8 cellular contexts compared by ENCODE assay signal in genomic region chr11:61701298-61701993, GRCh38. TPM values are rescaled to one million over a fixed set of nuclear protein-coding genes. Genes with fewer than 3 reads are reported as not detected.
A peak's percentile ranks its signal among the peaks of the same experiment; 100 is the strongest.
DNase-seq lines count a peak whose midpoint lies in the region; ATAC-seq, FAIRE-seq and TF ChIP-seq lines count a peak whose summit lies in the region.
"Had no signal": no experiment of that assay in that cellular context is flagged by ENCODE, and none has a peak within 500 bp of the region (broad histone marks: within the 10 kb centered on the region; RNA-seq: fewer than 3 reads in every experiment).

No MANE protein-coding gene starts in this region.

- peak; percentile 24 for FAIRE-seq in endothelial cell of umbilical vein (lab: Jason Lieb, UNC)

- no peaks in the 10 kb centered on the region for H3K79me2 ChIP-seq in endothelial cell of umbilical vein (ENCODE audit: control insufficient read depth, insufficient read depth, low read length)

- no peak overlapping the region for H3K27ac ChIP-seq in endothelial cell of umbilical vein (ENCODE audit: insufficient read depth, low read depth, low read length)
- H3K27ac ChIP-seq in psoas muscle: peak overlapping the region; percentile 87
- peak overlapping the region in 1 of 5 donors; percentile 10 for H3K27ac ChIP-seq in adrenal gland
- H3K27ac ChIP-seq: neutrophil had no signal

- no peaks in the 10 kb centered on the region for H3K9me1 ChIP-seq in endothelial cell of umbilical vein (replicated peaks; ENCODE audit: control insufficient read depth, extremely low read depth, insufficient read depth, low read length)

- H3K27me3 ChIP-seq in endothelial cell of umbilical vein (ENCODE audit: control insufficient read depth in 2 of 2, insufficient read depth in 2 of 2, low read length in 2 of 2) (no peaks in the 10 kb centered on the region), psoas muscle (ENCODE audit: insufficient read depth in 3 of 3, low read length in 2 of 3) (no peaks in the 10 kb centered on the region), adrenal gland (no peaks in the 10 kb centered on the region)

- WGBS in psoas muscle, 3 donors: 63 to 72% (median 65%) methylated on average over 16 of the region's 16 CpGs
- WGBS in adrenal gland, 4 donors: 66 to 95% (median 74%) methylated on average over 6 to 16 of the region's 16 CpGs

- H3K9me3 ChIP-seq in endothelial cell of umbilical vein (replicated peaks; ENCODE audit: control insufficient read depth, insufficient read depth, low read length) (no peaks in the 10 kb centered on the region), psoas muscle (no peaks in the 10 kb centered on the region), adrenal gland (replicated peaks in 1 of 3) (no peaks in the 10 kb centered on the region)
- H3K9me3 ChIP-seq: neutrophil had no signal

- intact Hi-C loops in endothelial cell of umbilical vein (cut with micrococcal nuclease): no loop called here
- intact Hi-C loops in psoas muscle (cut with DNase I): no loop called here
- intact Hi-C loops in adrenal gland (cut with DNase I): no loop called here

- in situ Hi-C loops in GM13977 (cut with MboI; ENCODE audit: low pct_unique_long_range_greater_than_20kb, low sequenced_read_pairs, unreplicated experiment): no loop called here

- CTCF ChIA-PET in endothelial cell of umbilical vein (lab: Charles Lee): interaction anchor here (0.9 to 1.2 kb wide), 3 partner anchors 13 to 32 kb away, joined by 3 to 5 read pairs (median 3); no protein-coding TSS in a partner anchor

- no peaks in the 10 kb centered on the region for H4K20me1 ChIP-seq in endothelial cell of umbilical vein (replicated peaks; ENCODE audit: control insufficient read depth, extremely low read depth, insufficient read depth, low read length)

- DNase-seq in GM13977 (ENCODE audit: low spot score) (no peak), NCI-H526 (lab: John Stamatoyannopoulos, UW) (peak; percentile 26 to 76), endothelial cell of umbilical vein (ENCODE audit: low read depth, low spot score) (peak; percentile 19), psoas muscle (peak in 1 of 2 donors; percentile 70), adrenal gland (no peak), cerebellum (ENCODE audit: low spot score) (no peak)
- DNase-seq in stimulated activated naive CD4-positive, alpha-beta T cell treated with Interleukin-2 at 50 U/mL for 16 hours (lab: John Stamatoyannopoulos, UW): no peak

- TF ChIP-seq CTCF in GM13977 (IDR thresholded peaks at IDR 0.05; ENCODE audit: extremely low read depth, insufficient read depth, missing control alignments): peak; percentile 19
- TF ChIP-seq CTCF in endothelial cell of umbilical vein (IDR thresholded peaks at IDR 0.05; ENCODE audit: extremely low read depth in 1 of 2, insufficient read depth in 1 of 2, low read depth in 1 of 2, low read length in 2 of 2): peak; percentile 15 to 55
- peak; percentile 20 for TF ChIP-seq CTCF in psoas muscle (IDR thresholded peaks at IDR 0.05)
- TF ChIP-seq CTCF in adrenal gland (IDR thresholded peaks at IDR 0.05): peak in 1 of 6 experiments; percentile 17

- no peak overlapping the region for H3K4me3 ChIP-seq in endothelial cell of umbilical vein (replicated peaks in 1 of 3; ENCODE audit: insufficient read depth in 1 of 3, low read depth in 1 of 3, low read length in 3 of 3)
- H3K4me3 ChIP-seq in psoas muscle: no peak overlapping the region
- no peak overlapping the region for H3K4me3 ChIP-seq in adrenal gland

- ATAC-seq in psoas muscle: peak in 3 of 4 donors; percentile 17 to 23 (median 22)

- H3K4me1 ChIP-seq in endothelial cell of umbilical vein (ENCODE audit: control insufficient read depth, extremely low read depth, insufficient read depth, low read length) (peaks cover 2% of the 10 kb centered on the region), psoas muscle (peaks cover 52% of the 10 kb centered on the region), adrenal gland (replicated peaks in 1 of 2) (peaks cover 30 to 48% of the 10 kb centered on the region in 2 donors)

- H3K4me2 ChIP-seq in endothelial cell of umbilical vein (ENCODE audit: insufficient read depth, low read length): no peak overlapping the region

- H2AFZ ChIP-seq in endothelial cell of umbilical vein (ENCODE audit: low read depth, low read length): no peak overlapping the region

- POLR2A ChIA-PET in endothelial cell of umbilical vein (lab: Charles Lee): no interaction called here

- no TSS peak for BruUV-seq in endothelial cell of umbilical vein (replicated peaks; lab: Mats Ljungman, UMichigan)

- dilution Hi-C loops in endothelial cell of umbilical vein (cut with MboI; ENCODE audit: extremely low pct_ligation_motif_present, low sequenced_read_pairs): no loop called here

- H3K36me3 ChIP-seq in endothelial cell of umbilical vein (ENCODE audit: control insufficient read depth in 2 of 2, extremely low read depth in 1 of 2, insufficient read depth in 2 of 2, low read length in 2 of 2): no peaks in the 10 kb centered on the region
- H3K36me3 ChIP-seq in psoas muscle (ENCODE audit: insufficient read depth in 1 of 2, low read depth in 1 of 2): no peaks in the 10 kb centered on the region
- no peaks in the 10 kb centered on the region for H3K36me3 ChIP-seq in adrenal gland (replicated peaks in 1 of 2)
- H3K36me3 ChIP-seq: neutrophil had no signal

- H3K9ac ChIP-seq in endothelial cell of umbilical vein (replicated peaks; ENCODE audit: extremely low read depth, insufficient read depth, low read length): no peak overlapping the region

- TF ChIP-seq POLR2A in endothelial cell of umbilical vein (IDR thresholded peaks at IDR 0.05; ENCODE audit: low read depth, low read length) (no peak), adrenal gland (IDR thresholded peaks at IDR 0.05) (no peak)

TF ChIP-seq in endothelial cell of umbilical vein, 7 proteins besides CTCF, POLR2A, EP300 and RAD21:
- TF ChIP-seq MYC (IDR thresholded peaks at IDR 0.05; ENCODE audit: low read depth, low read length): no peak
- TF ChIP-seq GATA2 (IDR thresholded peaks at IDR 0.05; ENCODE audit: insufficient read depth, insufficient read length, low read depth, low read length): no peak
- no peak for TF ChIP-seq MAX (IDR thresholded peaks at IDR 0.05; ENCODE audit: insufficient read depth, insufficient read length)
- no peak for TF ChIP-seq EZH2 (IDR thresholded peaks at IDR 0.05; ENCODE audit: borderline replicate concordance, low read depth, low read length, severe bottlenecking)
- no peak for TF ChIP-seq FOS (IDR thresholded peaks at IDR 0.05; ENCODE audit: borderline replicate concordance, insufficient read depth, low read length)
- TF ChIP-seq JUN (IDR thresholded peaks at IDR 0.05; ENCODE audit: borderline replicate concordance, insufficient read depth, insufficient read length, low read depth): no peak
- no peak for TF ChIP-seq POLR2AphosphoS5 (IDR thresholded peaks at IDR 0.05; ENCODE audit: insufficient read depth, low read depth, low read length)

RNA-seq across cellular contexts. Expression of gene DAGLA, which starts 21.3 kb away (rescaled TPM):
- total RNA-seq in endothelial cell of umbilical vein: 3.5 and 4.7 TPM in 2 replicates
- polyA plus RNA-seq in endothelial cell of umbilical vein: 2.5 and 2.9 TPM in 2 replicates
- polyA plus RNA-seq in endothelial cell of umbilical vein (2011; cell fraction: cytosol; rRNA removed): 2.1 and 2.6 TPM in 2 replicates
- polyA plus RNA-seq in endothelial cell of umbilical vein (2011; cell fraction: nucleus; rRNA removed): 3.7 and 4.6 TPM in 2 replicates
- polyA plus RNA-seq in endothelial cell of umbilical vein (2012): 3.1 and 3.7 TPM in 2 replicates
- 3.9 and 4.6 TPM in 2 replicates for polyA minus RNA-seq in endothelial cell of umbilical vein
- 1.7 TPM for polyA minus RNA-seq in endothelial cell of umbilical vein (2011; cell fraction: cytosol; rRNA and poly(A)+ RNA removed)
- polyA minus RNA-seq in endothelial cell of umbilical vein (2011; cell fraction: nucleus; rRNA and poly(A)+ RNA removed): 2.9 and 4.1 TPM in 2 replicates
- total RNA-seq in psoas muscle: 1 to 10 TPM; 1.9 to 5.1 (median 3.3) TPM
- 1 to 10 TPM in 2 of 3 donors, under 1 TPM in 1; 0.57 to 2.1 (median 1.7) TPM for polyA plus RNA-seq in psoas muscle
- total RNA-seq in adrenal gland: 1 to 10 TPM; 1.0 to 4.2 (median 3.2) TPM
- polyA plus RNA-seq in adrenal gland: 1 to 10 TPM in 2 of 3 donors, under 1 TPM in 1; 0.81 to 2.7 (median 1.5) TPM
- 6.8 TPM for total RNA-seq in cerebellum

RNA-seq across cellular contexts. Expression of gene MYRF, which starts 51.0 kb away (rescaled TPM):
- total RNA-seq in endothelial cell of umbilical vein (0.82 and 1.8 TPM in 2 replicates), psoas muscle (under 1 TPM in 3 of 4 donors, not detected in 1; 0.15 to 0.24 (median 0.24) TPM), adrenal gland (1 to 10 TPM in 3 of 8 donors, under 1 TPM in 5; 0.13 to 2.6 (median 0.67) TPM), cerebellum (1.7 TPM)
- polyA plus RNA-seq in endothelial cell of umbilical vein (0.98 and 1.1 TPM in 2 replicates), psoas muscle (under 1 TPM; 0.01 to 0.08 (median 0.08) TPM), adrenal gland (1 to 10 TPM in 2 of 3 donors, under 1 TPM in 1; 0.61 to 1.4 (median 1.1) TPM)
- 0.49 and 0.62 TPM in 2 replicates for polyA plus RNA-seq in endothelial cell of umbilical vein (2011; cell fraction: cytosol; rRNA removed)
- 1.5 and 2.2 TPM in 2 replicates for polyA plus RNA-seq in endothelial cell of umbilical vein (2011; cell fraction: nucleus; rRNA removed)
- 0.72 and 2.0 TPM in 2 replicates for polyA plus RNA-seq in endothelial cell of umbilical vein (2012)
- polyA minus RNA-seq in endothelial cell of umbilical vein: 1.3 and 1.5 TPM in 2 replicates
- polyA minus RNA-seq in endothelial cell of umbilical vein (2011; cell fraction: cytosol; rRNA and poly(A)+ RNA removed): 0.31 TPM
- 0.63 and 1.0 TPM in 2 replicates for polyA minus RNA-seq in endothelial cell of umbilical vein (2011; cell fraction: nucleus; rRNA and poly(A)+ RNA removed)

Comparison
In these comparisons a context has a peak if more than half of its experiments do, and no peak if none do; other contexts are left out.
1. DNase-seq: peak in NCI-H526 (2 of 2) and endothelial cell of umbilical vein (single experiment); none in GM13977 (single experiment), adrenal gland (0 of 7), stimulated activated naive CD4-positive, alpha-beta T cell treated with Interleukin-2 at 50 U/mL for 16 hours (single experiment) and cerebellum (single experiment).